Comparison of ENCODE assay signal across 8 cellular contexts in genomic region chr10:74176380-74177139, GRCh38. TPM values are rescaled to one million over a fixed set of nuclear protein-coding genes. Genes with fewer than 3 reads are reported as not detected.
DNase-seq lines count a peak whose midpoint lies in the region; ATAC-seq lines count a peak whose summit lies in the region.

No MANE protein-coding gene starts in this region.

- peak; percentile 74 for DNase-seq in COLO829 (ENCODE audit: low spot score)
- peak; percentile 98 for DNase-seq in HT-29 (ENCODE audit: low spot score)
- peak; percentile 95 for DNase-seq in NK-92 treated with Interleukin-12 subunit alpha and Interleukin-12 subunit beta, amount 100 ng/mL, for 24 hours (lab: John Stamatoyannopoulos, UW)
- peak; percentile 92 for DNase-seq in activated CD8-positive, alpha-beta memory T cell treated with anti-CD3 and anti-CD28 coated beads for 4 hours (ENCODE audit: low read depth in 2 of 2)
- peak; percentile 93 to 97 (median 96) for DNase-seq in effector memory CD4-positive, alpha-beta T cell
- peak; percentile 90 to 93 for DNase-seq in memory B cell (ENCODE audit: low spot score in 2 of 2)
- peak; percentile 92 for DNase-seq in stimulated activated CD8-positive, alpha-beta memory T cell treated with anti-CD3 and anti-CD28 coated beads, Interleukin-12 subunit alpha, Interleukin-12 subunit beta, amount 100 ng/mL, for 1 hour (ENCODE audit: low read depth)

- peak overlapping the region; percentile 79 for H3K4me3 ChIP-seq in effector memory CD4-positive, alpha-beta T cell (ENCODE audit: insufficient read depth, low read depth, low read length, poor library complexity, severe bottlenecking)

- no peaks in the 10 kb centered on the region for H3K36me3 Mint-ChIP-seq in memory B cell

- H3K36me3 ChIP-seq in effector memory CD4-positive, alpha-beta T cell (ENCODE audit: control insufficient read depth, insufficient read depth, low read length): no peaks in the 10 kb centered on the region

- H3K4me1 Mint-ChIP-seq in memory B cell: peaks cover 29% of the 10 kb centered on the region

- peak overlapping the region; percentile 96 for H3K27ac Mint-ChIP-seq in memory B cell

- no peaks in the 10 kb centered on the region for H3K27me3 Mint-ChIP-seq in memory B cell

- peak overlapping the region; percentile 95 for H3K4me3 Mint-ChIP-seq in memory B cell

- no peaks in the 10 kb centered on the region for H3K27me3 ChIP-seq in effector memory CD4-positive, alpha-beta T cell (replicated peaks; ENCODE audit: control insufficient read depth, insufficient read depth, low read length, poor library complexity, severe bottlenecking)

- peak overlapping the region; percentile 83 for H3K27ac ChIP-seq in effector memory CD4-positive, alpha-beta T cell (ENCODE audit: insufficient read depth, low read length, poor library complexity, severe bottlenecking)

- peaks cover 11% of the 10 kb centered on the region for H3K4me1 ChIP-seq in effector memory CD4-positive, alpha-beta T cell (ENCODE audit: control insufficient read depth, insufficient read depth, low read length, poor library complexity, severe bottlenecking)

- no peaks in the 10 kb centered on the region for H3K9me3 ChIP-seq in effector memory CD4-positive, alpha-beta T cell (ENCODE audit: control insufficient read depth, low read length)

- H3K9me3 Mint-ChIP-seq in memory B cell: no peaks in the 10 kb centered on the region

- ATAC-seq in GM21360 (IDR thresholded peaks at IDR 0.05; ENCODE audit: unreplicated experiment) (peak; percentile 92), memory B cell (ENCODE audit: low read depth) (peak; percentile 89)

RNA-seq across cellular contexts. Expression of gene ADK, which starts 25.5 kb away (rescaled TPM):
- total RNA-seq in HT-29 (2014; rRNA removed; shearing (Covaris generic)): 17.1 and 20.1 TPM in 2 replicates

RNA-seq across cellular contexts. Expression of gene AP3M1, which starts 25.9 kb away (rescaled TPM):
- total RNA-seq in HT-29 (2014; rRNA removed; shearing (Covaris generic)): 16.2 and 18.9 TPM in 2 replicates

Comparison
In these comparisons a context has a peak if more than half of its experiments do, and no peak if none do; other contexts are left out.
1. Peak in every context shown above with its lines: DNase-seq, ATAC-seq, H3K4me3 ChIP-seq and H3K27ac ChIP-seq.